ENCODE assay signal across 1 cellular context in the genomic region with DNA sequence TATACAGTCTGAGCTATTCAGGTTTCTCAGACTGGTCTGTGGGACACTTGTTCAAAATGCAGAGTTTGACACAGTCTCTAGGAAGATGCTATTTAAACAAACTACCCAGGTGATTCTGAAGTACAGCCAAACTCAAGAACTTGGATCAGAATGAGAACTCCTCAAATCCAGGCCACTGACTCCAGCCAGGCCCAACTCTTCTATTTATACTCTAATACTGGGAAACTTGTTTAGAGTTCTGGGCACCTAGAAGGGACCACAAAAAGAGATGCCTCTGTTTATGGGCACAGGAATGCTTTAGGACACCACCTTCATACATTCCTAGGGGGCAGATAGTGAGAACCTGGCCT.
TF ChIP-seq lines count a peak whose summit lies in the region.

No MANE protein-coding gene starts in this region.

TF ChIP-seq in IMR-90, 13 proteins besides CTCF, POLR2A, EP300 and RAD21:
- no peak for TF ChIP-seq USF2 (IDR thresholded peaks at IDR 0.05; ENCODE audit: low read depth, low read length)
- no peak for TF ChIP-seq NFE2L2 (IDR thresholded peaks at IDR 0.05; ENCODE audit: low read depth, low read length)
- no peak for TF ChIP-seq RFX5 (IDR thresholded peaks at IDR 0.05; ENCODE audit: low read depth, low read length)
- no peak for TF ChIP-seq RCOR1 (IDR thresholded peaks at IDR 0.05; ENCODE audit: insufficient replicate concordance, low read length)
- TF ChIP-seq SMC3 (IDR thresholded peaks at IDR 0.05; ENCODE audit: low read depth, low read length), result no peak
- TF ChIP-seq BHLHE40 (IDR thresholded peaks at IDR 0.05; ENCODE audit: low read depth, low read length), result no peak
- TF ChIP-seq MXI1 (IDR thresholded peaks at IDR 0.05; ENCODE audit: borderline replicate concordance, low read depth, low read length), result no peak
- TF ChIP-seq FOS (IDR thresholded peaks at IDR 0.05; ENCODE audit: low read depth, low read length), result no peak
- TF ChIP-seq CEBPB (IDR thresholded peaks at IDR 0.05; ENCODE audit: low read depth, low read length), result no peak
- no peak for TF ChIP-seq MAZ (IDR thresholded peaks at IDR 0.05; ENCODE audit: borderline replicate concordance, low read depth, low read length)
- no peak for TF ChIP-seq CHD1 (IDR thresholded peaks at IDR 0.05; ENCODE audit: low read depth, low read length)
- no peak for TF ChIP-seq ELK1 (IDR thresholded peaks at IDR 0.05; ENCODE audit: borderline replicate concordance, low read depth, low read length)
- no peak for TF ChIP-seq MAFK (IDR thresholded peaks at IDR 0.05; ENCODE audit: low read depth, low read length)
